ENCODE assay signal across 11 cellular contexts in genomic region chr2:25285265-25286024, GRCh38. TPM values are rescaled to one million over a fixed set of nuclear protein-coding genes. Genes with fewer than 3 reads are reported as not detected.
A peak's percentile ranks its signal among the peaks of the same experiment; 100 is the strongest.
DNase-seq lines count a peak whose midpoint lies in the region; ATAC-seq and TF ChIP-seq lines count a peak whose summit lies in the region.
"Had no signal": no experiment of that assay in that cellular context is flagged by ENCODE, and none has a peak within 500 bp of the region (broad histone marks: within the 10 kb centered on the region; RNA-seq: fewer than 3 reads in every experiment).

No MANE protein-coding gene starts in this region.

- no peaks in the 10 kb centered on the region for H3K4me1 ChIP-seq in endodermal cell (ENCODE audit: control insufficient read depth, insufficient read depth, low read length)
- peaks cover 0 to 32% (median 20%) of the 10 kb centered on the region in 4 donors for H3K4me1 ChIP-seq in stomach
- H3K4me1 ChIP-seq in SK-N-SH (ENCODE audit: control insufficient read depth in 1 of 2, insufficient read depth in 2 of 2, low read depth in 1 of 2, low read length in 1 of 2): peaks cover 9 to 43% of the 10 kb centered on the region in 2 experiments; a peak in 2 of 4 replicates
- peaks cover 25 to 33% of the 10 kb centered on the region in 2 donors for H3K4me1 ChIP-seq in gastrocnemius medialis
- H3K4me1 ChIP-seq: SJSA1 had no signal

- TF ChIP-seq CTCF in endodermal cell (conservative IDR thresholded peaks at IDR 0.05) (no peak), stomach (IDR thresholded peaks at IDR 0.05) (no peak), SK-N-SH (IDR thresholded peaks at IDR 0.05) (no peak), gastrocnemius medialis (IDR thresholded peaks at IDR 0.05 in 4 of 5, conservative IDR thresholded peaks at IDR 0.05 in 1 of 5) (no peak)

- no peaks in the 10 kb centered on the region for H3K9me3 Mint-ChIP-seq in activated CD8-positive, alpha-beta memory T cell treated with anti-CD3 and anti-CD28 coated beads, Interleukin-2, amount 10 ng/mL, durations not matched to agents 7 days and 5 days (ENCODE audit: low read depth)
- no peaks in the 10 kb centered on the region for H3K9me3 Mint-ChIP-seq in T-cell
- no peaks in the 10 kb centered on the region for H3K9me3 Mint-ChIP-seq in endodermal cell

- H3K27me3 ChIP-seq in endodermal cell (ENCODE audit: control insufficient read depth, insufficient read depth, low read length, poor library complexity, severe bottlenecking) (no peaks in the 10 kb centered on the region), stomach (no peaks in the 10 kb centered on the region), SK-N-SH (ENCODE audit: insufficient read depth) (no peaks in the 10 kb centered on the region), gastrocnemius medialis (no peaks in the 10 kb centered on the region)
- H3K27me3 ChIP-seq: SJSA1 had no signal

- H3K27ac ChIP-seq in endodermal cell (ENCODE audit: low read depth, low read length) (no peak overlapping the region), stomach (peak overlapping the region in 4 of 5 donors; percentile 7 to 45 (median 42)), SK-N-SH (ENCODE audit: low read depth in 2 of 2, low read length in 1 of 2) (peak overlapping the region in 1 of 2 experiments; percentile 50; a peak in 1 of 4 replicates), gastrocnemius medialis (peak overlapping the region in 2 of 4 donors; percentile 14 to 31)
- H3K27ac ChIP-seq: epithelial cell of prostate, SJSA1 had no signal

- TF ChIP-seq EP300 in stomach (IDR thresholded peaks at IDR 0.05) (no peak), SK-N-SH (IDR thresholded peaks at IDR 0.05; ENCODE audit: borderline replicate concordance in 1 of 2, low read depth in 1 of 2, low read length in 1 of 2) (no peak)

- intact Hi-C loops in stomach (cut with DNase I; ENCODE audit: low total_unique reads) (no loop called here), gastrocnemius medialis (cut with DNase I; ENCODE audit: low total_unique reads) (no loop called here)

- TF ChIP-seq POLR2A in stomach (IDR thresholded peaks at IDR 0.05): no peak
- TF ChIP-seq POLR2A in gastrocnemius medialis (IDR thresholded peaks at IDR 0.05): no peak

- H3K4me2 ChIP-seq in SK-N-SH: no peak overlapping the region

- H3K4me1 Mint-ChIP-seq in activated CD8-positive, alpha-beta memory T cell treated with anti-CD3 and anti-CD28 coated beads, Interleukin-2, amount 10 ng/mL, durations not matched to agents 7 days and 5 days: peaks cover 36% of the 10 kb centered on the region
- peaks cover 57 to 67% (median 62%) of the 10 kb centered on the region in 3 donors for H3K4me1 Mint-ChIP-seq in T-cell
- peaks cover 3% of the 10 kb centered on the region for H3K4me1 Mint-ChIP-seq in endodermal cell

- H3K9ac ChIP-seq in endodermal cell (ENCODE audit: extremely low read depth, low read length, poor library complexity, severe bottlenecking) (no peak overlapping the region), SK-N-SH (no peak overlapping the region)

- peak; percentile 37 for ATAC-seq in activated CD8-positive, alpha-beta memory T cell treated with anti-CD3 and anti-CD28 coated beads, Interleukin-2, amount 10 ng/mL, durations not matched to agents 7 days and 5 days
- ATAC-seq in T-cell (replicated peaks in 1 of 4): peak; percentile 24 to 58 (median 35)
- ATAC-seq in GM18519 (IDR thresholded peaks at IDR 0.05; ENCODE audit: low FRiP score, unreplicated experiment): no peak
- no peak for ATAC-seq in gastrocnemius medialis

- peak overlapping the region; percentile 98 for H3K27ac Mint-ChIP-seq in activated CD8-positive, alpha-beta memory T cell treated with anti-CD3 and anti-CD28 coated beads, Interleukin-2, amount 10 ng/mL, durations not matched to agents 7 days and 5 days
- peak overlapping the region; percentile 99 for H3K27ac Mint-ChIP-seq in T-cell
- H3K27ac Mint-ChIP-seq in endodermal cell: peak overlapping the region; percentile 66

- CTCF ChIA-PET in activated CD8-positive, alpha-beta memory T cell treated with anti-CD3 and anti-CD28 coated beads, Interleukin-2, amount 10 ng/mL, durations not matched to agents 7 days and 5 days (lab: Charles Lee): interaction anchor here (1.0 to 3.6 kb wide), 8 partner anchors 7 to 77 kb away, joined by 3 to 18 read pairs (median 10); no protein-coding TSS in a partner anchor
- CTCF ChIA-PET in T-cell (lab: Charles Lee): interaction anchor here in 1 of 2 donors (0.9 kb wide), 1 partner anchor 12 kb away, joined by 4 read pairs; no protein-coding TSS in a partner anchor
- CTCF ChIA-PET in SK-N-SH (lab: Yijun Ruan, JAX): interaction anchor here (1.2 to 2.9 kb wide), 5 partner anchors 8 to 415 kb away, joined by 3 to 10 read pairs (median 5); no protein-coding TSS in a partner anchor

- H2AFZ ChIP-seq in SK-N-SH (ENCODE audit: low read depth): no peak overlapping the region

- H3K27me3 Mint-ChIP-seq in activated CD8-positive, alpha-beta memory T cell treated with anti-CD3 and anti-CD28 coated beads, Interleukin-2, amount 10 ng/mL, durations not matched to agents 7 days and 5 days: no peaks in the 10 kb centered on the region
- no peaks in the 10 kb centered on the region for H3K27me3 Mint-ChIP-seq in T-cell
- no peaks in the 10 kb centered on the region for H3K27me3 Mint-ChIP-seq in endodermal cell (ENCODE audit: insufficient read depth)

- H3K9me3 ChIP-seq in endodermal cell (ENCODE audit: control insufficient read depth, low read length): no peaks in the 10 kb centered on the region
- no peaks in the 10 kb centered on the region for H3K9me3 ChIP-seq in stomach
- no peaks in the 10 kb centered on the region for H3K9me3 ChIP-seq in SK-N-SH
- H3K9me3 ChIP-seq in gastrocnemius medialis: no peaks in the 10 kb centered on the region
- H3K9me3 ChIP-seq: SJSA1 had no signal

- in situ Hi-C loops in gastrocnemius medialis (cut with MboI; ENCODE audit: low sequenced_read_pairs in 4 of 4): no loop called here

- no peaks in the 10 kb centered on the region for H4K20me1 ChIP-seq in SK-N-SH (ENCODE audit: insufficient read depth)

- TF ChIP-seq RAD21 in SK-N-SH (IDR thresholded peaks at IDR 0.05; ENCODE audit: low read length): no peak

- POLR2A ChIA-PET in T-cell (lab: Charles Lee) (interaction anchor here in 1 of 2 donors (0.8 kb wide), 1 partner anchor 10 kb away, joined by 3 read pairs; no protein-coding TSS in a partner anchor), SK-N-SH (lab: Yijun Ruan, JAX) (interaction anchor here (1.0 to 2.6 kb wide), 2 partner anchors 9 to 34 kb away, joined by 3 to 7 read pairs; no protein-coding TSS in a partner anchor)

- H3K79me2 ChIP-seq in SK-N-SH (ENCODE audit: insufficient read depth): no peaks in the 10 kb centered on the region

- peak overlapping the region; percentile 61 for H3K4me3 Mint-ChIP-seq in activated CD8-positive, alpha-beta memory T cell treated with anti-CD3 and anti-CD28 coated beads, Interleukin-2, amount 10 ng/mL, durations not matched to agents 7 days and 5 days
- H3K4me3 Mint-ChIP-seq in T-cell: peak overlapping the region; percentile 63 to 79 (median 66)
- H3K4me3 Mint-ChIP-seq in endodermal cell: no peak overlapping the region

- H3K4me3 ChIP-seq in endodermal cell (ENCODE audit: low read length) (no peak overlapping the region), stomach (no peak overlapping the region), SK-N-SH (ENCODE audit: low read depth in 2 of 2, low read length in 1 of 2) (no peak overlapping the region), gastrocnemius medialis (no peak overlapping the region)
- H3K4me3 ChIP-seq: SJSA1 had no signal

- WGBS in endodermal cell (ENCODE audit: insufficient coverage in 1 of 2, insufficient read length in 1 of 2), 2 experiments: 90 to 98% methylated on average over 7 to 11 of the region's 11 CpGs
- 70 to 83% (median 80%) methylated on average over 11 of the region's 11 CpGs for WGBS in stomach, 5 donors
- 93% methylated on average over 11 of the region's 11 CpGs for WGBS in SK-N-SH (ENCODE audit: low lambda C conversion rate)

- H3K36me3 ChIP-seq in endodermal cell (ENCODE audit: control insufficient read depth, insufficient read depth, low read length): no peaks in the 10 kb centered on the region
- peaks cover 0 to 46% (median 33%) of the 10 kb centered on the region in 4 donors for H3K36me3 ChIP-seq in stomach
- H3K36me3 ChIP-seq in SK-N-SH (replicated peaks in 1 of 2; ENCODE audit: control insufficient read depth in 1 of 2, insufficient read depth in 2 of 2, low read length in 1 of 2): peaks cover 7 to 24% of the 10 kb centered on the region in 2 experiments
- peaks cover 0 to 14% of the 10 kb centered on the region in 2 donors for H3K36me3 ChIP-seq in gastrocnemius medialis
- H3K36me3 ChIP-seq: SJSA1 had no signal

- DNase-seq in activated CD8-positive, alpha-beta memory T cell treated with anti-CD3 and anti-CD28 coated beads, Interleukin-2, amount 10 ng/mL, durations not matched to agents 7 days and 5 days: no peak
- DNase-seq in activated CD8-positive, alpha-beta memory T cell treated with anti-CD3 and anti-CD28 coated beads for 24 hours: no peak
- no peak for DNase-seq in T-cell
- no peak for DNase-seq in endodermal cell
- no peak for DNase-seq in stomach
- no peak for DNase-seq in SK-N-SH
- DNase-seq in gastrocnemius medialis: no peak
- DNase-seq: NCI-H524 treated with DMSO at 0.1 percent for 48 hours had no signal

- H3K36me3 Mint-ChIP-seq in activated CD8-positive, alpha-beta memory T cell treated with anti-CD3 and anti-CD28 coated beads, Interleukin-2, amount 10 ng/mL, durations not matched to agents 7 days and 5 days: peaks cover 12% of the 10 kb centered on the region
- peaks cover 17% of the 10 kb centered on the region for H3K36me3 Mint-ChIP-seq in T-cell
- H3K36me3 Mint-ChIP-seq in endodermal cell (ENCODE audit: low read depth): no peaks in the 10 kb centered on the region

- H3F3A ChIP-seq in SK-N-SH (replicated peaks; ENCODE audit: insufficient read depth): no peaks in the 10 kb centered on the region

- H3K9me2 ChIP-seq in SK-N-SH: no peaks in the 10 kb centered on the region

TF ChIP-seq in SK-N-SH, 30 proteins besides CTCF, POLR2A, EP300 and RAD21 (continues in another document):
- no peak for TF ChIP-seq TCF12 (IDR thresholded peaks at IDR 0.05)
- TF ChIP-seq MEF2A (IDR thresholded peaks at IDR 0.05; ENCODE audit: borderline replicate concordance, low read depth): no peak
- TF ChIP-seq SIN3A (IDR thresholded peaks at IDR 0.05; ENCODE audit: borderline replicate concordance, low read depth, low read length): no peak

RNA-seq across cellular contexts. Expression of gene DNMT3A, which starts 56.3 kb away (rescaled TPM):
- total RNA-seq in activated CD8-positive, alpha-beta memory T cell treated with anti-CD3 and anti-CD28 coated beads, Interleukin-2, amount 10 ng/mL, durations not matched to agents 7 days and 5 days: 10 to 100 TPM; 59.9 to 70.1 TPM
- total RNA-seq in T-cell (100 to 1,000 TPM in 1 of 5 donors, 10 to 100 TPM in 4; 78.7 to 125 (median 93.2) TPM), endodermal cell (100 to 1,000 TPM; 124 to 139 TPM), stomach (10 to 100 TPM in 4 of 5 donors, 1 to 10 TPM in 1; 6.4 to 47.4 (median 21.9) TPM), gastrocnemius medialis (10 to 100 TPM in 1 of 4 donors, 1 to 10 TPM in 3; 5.9 to 14.1 (median 8.0) TPM)
- 68.6 TPM for polyA plus RNA-seq in endodermal cell (2013, experiment 1 of 2)
- 67.9 TPM for polyA plus RNA-seq in endodermal cell (2013, experiment 2 of 2)
- polyA plus RNA-seq in stomach (10 to 100 TPM in 1 of 3 donors, 1 to 10 TPM in 2; 3.4 to 10.1 (median 5.1) TPM), SK-N-SH (2012; rRNA removed) (5.5 and 5.6 TPM in 2 replicates)
- polyA plus RNA-seq in SK-N-SH (2012; cell fraction: cytosol; rRNA removed): 2.3 and 2.6 TPM in 2 replicates
- polyA plus RNA-seq in SK-N-SH (2012; cell fraction: nucleus; rRNA removed): 18.6 and 20.2 TPM in 2 replicates

Comparison
In these comparisons a context has a peak if more than half of its experiments do, and no peak if none do; other contexts are left out.
1. ATAC-seq: peak in activated CD8-positive, alpha-beta memory T cell treated with anti-CD3 and anti-CD28 coated beads, Interleukin-2, amount 10 ng/mL, durations not matched to agents 7 days and 5 days (single experiment) and T-cell (4 of 4); none in GM18519 (single experiment) and gastrocnemius medialis (0 of 2).
2. Peak in every context shown above with its lines, with median percentiles within 50 percentile points of each other: H3K27ac Mint-ChIP-seq.